In genomic region chr17:44334315-44335181, GRCh38 we compare ENCODE assay signal across 17 cellular contexts. TPM values are rescaled to one million over a fixed set of nuclear protein-coding genes. Genes with fewer than 3 reads are reported as not detected.
A peak's percentile ranks its signal among the peaks of the same experiment; 100 is the strongest.
DNase-seq lines count a peak whose midpoint lies in the region; ATAC-seq and TF ChIP-seq lines count a peak whose summit lies in the region.
"Had no signal": no experiment of that assay in that cellular context is flagged by ENCODE, and none has a peak within 500 bp of the region (broad histone marks: within the 10 kb centered on the region; RNA-seq: fewer than 3 reads in every experiment).

No MANE protein-coding gene starts in this region.

- no peak for TF ChIP-seq CTCF in HEK293 (tag by site-specific recombination; IDR thresholded peaks at IDR 0.05)
- no peak for TF ChIP-seq CTCF in lower lobe of right lung (IDR thresholded peaks at IDR 0.05)
- TF ChIP-seq CTCF in colonic mucosa (IDR thresholded peaks at IDR 0.05), result no peak

- H3K9me3 ChIP-seq in HEK293 (ENCODE audit: control insufficient read depth, insufficient read depth, low read depth, low read length) (no peaks in the 10 kb centered on the region), lower lobe of right lung (no peaks in the 10 kb centered on the region), colonic mucosa (no peaks in the 10 kb centered on the region)

- H3K9ac ChIP-seq in colonic mucosa (ENCODE audit: low read depth in 2 of 2, low read length in 2 of 2), result no peak overlapping the region

- H3K27me3 ChIP-seq in lower lobe of right lung (ENCODE audit: low read depth) (no peaks in the 10 kb centered on the region), colonic mucosa (no peaks in the 10 kb centered on the region)

- no peak overlapping the region for H3K27ac ChIP-seq in HEK293 (ENCODE audit: extremely low read depth, low read depth, low read length)
- peak overlapping the region; percentile 36 for H3K27ac ChIP-seq in lower lobe of right lung
- H3K27ac ChIP-seq in colonic mucosa, result no peak overlapping the region
- H3K27ac ChIP-seq: WERI-Rb-1 had no signal

- intact Hi-C loops in lower lobe of right lung (cut with DNase I) (no loop called here), cardiac septum (cut with DNase I) (no loop called here), colonic mucosa (cut with DNase I) (no loop called here)

- H3K4me3 ChIP-seq in HEK293 (ENCODE audit: low read depth, low read length) (no peak overlapping the region), lower lobe of right lung (no peak overlapping the region), colonic mucosa (no peak overlapping the region)
- H3K4me3 ChIP-seq: smooth muscle cell had no signal

- CTCF ChIA-PET in HEK293 (lab: Yijun Ruan, JAX), result interaction anchor here (0.6 to 3.7 kb wide), 5 partner anchors 8 to 129 kb away, joined by 3 to 33 read pairs (median 4); no protein-coding TSS in a partner anchor

- H3K36me3 ChIP-seq in HEK293 (ENCODE audit: control insufficient read depth in 2 of 2, insufficient read depth in 1 of 2, low read length in 2 of 2), result no peaks in the 10 kb centered on the region
- no peaks in the 10 kb centered on the region for H3K36me3 ChIP-seq in lower lobe of right lung
- H3K36me3 ChIP-seq in colonic mucosa, result no peaks in the 10 kb centered on the region
- H3K36me3 ChIP-seq: WERI-Rb-1 had no signal

- POLR2A ChIA-PET in HEK293 (lab: Yijun Ruan, JAX), result interaction anchor here (2.8 kb wide), 1 partner anchor 11 kb away, joined by 11 read pairs; the partner anchor contains the start of gene GRN

- peak in 1 of 2 donors; percentile 45 for ATAC-seq in lower lobe of right lung
- no peak for ATAC-seq in HG03095 (IDR thresholded peaks at IDR 0.05; ENCODE audit: unreplicated experiment)

- DNase-seq in CD1c-positive myeloid dendritic cell (ENCODE audit: extremely low spot score) (peak; percentile 52), SHP77 (lab: John Stamatoyannopoulos, UW) (peak; percentile 37 to 47), lower lobe of right lung (no peak), cardiac septum (ENCODE audit: low spot score) (no peak), colonic mucosa (no peak)
- no peak for DNase-seq in activated CD4-positive, alpha-beta T cell treated with anti-CD3 and anti-CD28 coated beads for 48 hours
- DNase-seq: activated effector memory CD4-positive, alpha-beta T cell treated with anti-CD3 and anti-CD28 coated beads, Interleukin-2, amount 50 U/mL, for 16 hours; C1 segment of cervical spinal cord; cortex of kidney; EL; head of caudate nucleus; NCI-H2081 treated with DMSO at 0.1 percent for 48 hours; posterior cingulate gyrus; WERI-Rb-1 had no signal

- H3K4me1 ChIP-seq in HEK293 (ENCODE audit: control insufficient read depth, insufficient read depth, low read length), result peaks cover 4% of the 10 kb centered on the region
- H3K4me1 ChIP-seq in lower lobe of right lung, result peaks cover 38% of the 10 kb centered on the region
- H3K4me1 ChIP-seq in colonic mucosa, result no peaks in the 10 kb centered on the region

TF ChIP-seq in HEK293, 187 proteins besides CTCF, POLR2A, EP300 and RAD21:
- TF ChIP-seq ZNF585B (tag by site-specific recombination; IDR thresholded peaks at IDR 0.05) (0 out of 2 replicates have a peak, but pooled peaks have one; percentile 30), PATZ1 (tag by site-specific recombination; IDR thresholded peaks at IDR 0.05) (no peak), ZNF341 (tag by site-specific recombination; IDR thresholded peaks at IDR 0.05; ENCODE audit: low read depth) (no peak), ZNF324 (tag by site-specific recombination; IDR thresholded peaks at IDR 0.05) (no peak), ZSCAN16 (tag by site-specific recombination; IDR thresholded peaks at IDR 0.05) (no peak)
- TF ChIP-seq, protein P1, sequence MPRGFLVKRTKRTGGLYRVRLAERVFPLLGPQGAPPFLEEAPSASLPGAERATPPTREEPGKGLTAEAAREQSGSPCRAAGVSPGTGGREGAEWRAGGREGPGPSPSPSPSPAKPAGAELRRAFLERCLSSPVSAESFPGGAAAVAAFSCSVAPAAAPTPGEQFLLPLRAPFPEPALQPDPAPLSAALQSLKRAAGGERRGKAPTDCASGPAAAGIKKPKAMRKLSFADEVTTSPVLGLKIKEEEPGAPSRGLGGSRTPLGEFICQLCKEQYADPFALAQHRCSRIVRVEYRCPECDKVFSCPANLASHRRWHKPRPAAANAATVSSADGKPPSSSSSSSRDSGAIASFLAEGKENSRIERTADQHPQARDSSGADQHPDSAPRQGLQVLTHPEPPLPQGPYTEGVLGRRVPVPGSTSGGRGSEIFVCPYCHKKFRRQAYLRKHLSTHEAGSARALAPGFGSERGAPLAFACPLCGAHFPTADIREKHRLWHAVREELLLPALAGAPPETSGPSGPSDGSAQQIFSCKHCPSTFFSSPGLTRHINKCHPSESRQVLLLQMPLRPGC (tag by site-specific recombination; IDR thresholded peaks at IDR 0.05), result no peak

RNA-seq across cellular contexts. Expression of gene SLC25A39, which starts 9.9 kb away (rescaled TPM):
- total RNA-seq in lower lobe of right lung (76.1 TPM), cardiac septum (53.4 TPM), colonic mucosa (100 to 1,000 TPM; 115 to 267 TPM)

RNA-seq across cellular contexts. Expression of gene GRN, which starts 10.6 kb away (rescaled TPM):
- total RNA-seq in lower lobe of right lung, result 1,241 TPM
- total RNA-seq in cardiac septum, result 130 TPM
- 100 to 1,000 TPM; 343 to 466 TPM for total RNA-seq in colonic mucosa

RNA-seq across cellular contexts. Expression of gene RUNDC3A, which starts 26.1 kb away (rescaled TPM):
- total RNA-seq in lower lobe of right lung (0.38 TPM), cardiac septum (0.97 TPM), colonic mucosa (1 to 10 TPM in 1 of 2 donors, under 1 TPM in 1; 0.52 to 1.4 TPM)

RNA-seq across cellular contexts. Expression of gene FAM171A2, which starts 29.1 kb away (rescaled TPM):
- total RNA-seq in lower lobe of right lung (1.2 TPM), cardiac septum (0.62 TPM), colonic mucosa (under 1 TPM; 0.64 to 0.72 TPM)

RNA-seq across cellular contexts. Expression of gene ITGA2B, which starts 54.9 kb away (rescaled TPM):
- 5.2 TPM for total RNA-seq in lower lobe of right lung
- 1.7 TPM for total RNA-seq in cardiac septum
- total RNA-seq in colonic mucosa, result under 1 TPM; 0.37 to 0.69 TPM

Comparison
In these comparisons a context has a peak if more than half of its experiments do, and no peak if none do; other contexts are left out.
1. DNase-seq: peak in CD1c-positive myeloid dendritic cell (single experiment) and SHP77 (2 of 2); none in lower lobe of right lung (single experiment), cardiac septum (single experiment), activated CD4-positive, alpha-beta T cell treated with anti-CD3 and anti-CD28 coated beads for 48 hours (single experiment) and colonic mucosa (single experiment).